Comparison of ENCODE assay signal across 11 cellular contexts in the genomic region with DNA sequence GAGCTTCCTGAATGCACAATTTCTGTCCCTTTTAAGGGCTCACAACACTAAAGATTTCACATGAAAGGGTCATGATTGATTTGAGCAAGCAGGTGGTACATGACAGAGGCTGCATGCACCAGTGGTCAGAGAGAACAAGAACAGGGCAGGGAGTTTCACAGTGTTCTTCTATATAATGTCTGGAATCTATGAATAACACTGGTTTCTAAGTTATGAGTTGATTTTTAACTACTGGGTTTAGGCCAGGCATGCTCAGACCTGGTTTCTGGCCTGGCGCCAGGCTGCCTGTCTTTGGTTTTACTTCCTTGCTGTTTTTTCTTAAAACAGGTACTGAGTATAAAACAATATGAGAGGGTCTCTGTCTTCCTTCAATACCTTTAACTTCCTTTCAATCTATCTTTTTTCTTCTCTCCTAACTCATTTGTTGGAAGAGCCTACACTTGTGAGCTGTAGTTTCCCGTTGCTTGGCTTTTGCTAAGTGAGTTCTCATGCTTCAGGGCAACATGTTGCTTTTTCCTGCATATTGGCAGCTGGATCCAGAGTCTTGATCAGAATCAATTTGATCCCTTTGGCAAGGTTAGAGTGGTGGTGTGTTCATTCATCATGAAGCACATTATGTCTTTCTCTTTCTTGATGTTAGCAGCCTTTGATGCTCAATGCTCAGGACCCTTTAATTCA. TPM values are rescaled to one million over a fixed set of nuclear protein-coding genes. Genes with fewer than 3 reads are reported as not detected.
DNase-seq lines count a peak whose midpoint lies in the region; ATAC-seq lines count a peak whose summit lies in the region.
"Had no signal": no experiment of that assay in that cellular context is flagged by ENCODE, and none has a peak within 500 bp of the region (broad histone marks: within the 10 kb centered on the region; RNA-seq: fewer than 3 reads in every experiment).

No MANE protein-coding gene starts in this region.

- no peak overlapping the region for H2BK15ac ChIP-seq in mesendoderm (replicated peaks; ENCODE audit: low read depth)

- no peaks in the 10 kb centered on the region for H3K79me2 ChIP-seq in mesendoderm (ENCODE audit: control insufficient read depth, insufficient read depth, low read length)

- no peaks in the 10 kb centered on the region for H3K27me3 ChIP-seq in mesendoderm (ENCODE audit: insufficient read depth, low read length, poor library complexity)

- H4K8ac ChIP-seq in mesendoderm (ENCODE audit: low read depth, low read length): no peak overlapping the region

- no peaks in the 10 kb centered on the region for H3K4me1 ChIP-seq in mesendoderm (ENCODE audit: control insufficient read depth, low read depth, low read length)

- ATAC-seq in GM18517 (IDR thresholded peaks at IDR 0.05; ENCODE audit: unreplicated experiment) (peak; percentile 63), GM21825 (IDR thresholded peaks at IDR 0.05; ENCODE audit: unreplicated experiment) (peak; percentile 51), HG03520 (IDR thresholded peaks at IDR 0.05; ENCODE audit: unreplicated experiment) (peak; percentile 39)
- ATAC-seq in activated T-cell treated with anti-CD3 and anti-CD28 coated beads, Interleukin-2, amount 50 U/mL, for 72 hours (replicated peaks in 1 of 2): no peak

- H3K56ac ChIP-seq in mesendoderm (ENCODE audit: low read length): no peak overlapping the region

- H3K36me3 Mint-ChIP-seq in activated T-cell treated with anti-CD3 and anti-CD28 coated beads, Interleukin-2, amount 50 U/mL, for 72 hours (ENCODE audit: insufficient read depth in 2 of 2): no peaks in the 10 kb centered on the region
- H3K36me3 Mint-ChIP-seq: activated naive CD8-positive, alpha-beta T cell treated with anti-CD3 and anti-CD28 coated beads, Interleukin-2, amount 10 ng/mL, durations not matched to agents 7 days and 5 days had no signal

- H3K4me1 Mint-ChIP-seq in activated T-cell treated with anti-CD3 and anti-CD28 coated beads, Interleukin-2, amount 50 U/mL, for 72 hours (ENCODE audit: low read depth): no peaks in the 10 kb centered on the region
- H3K4me1 Mint-ChIP-seq: activated naive CD8-positive, alpha-beta T cell treated with anti-CD3 and anti-CD28 coated beads, Interleukin-2, amount 10 ng/mL, durations not matched to agents 7 days and 5 days had no signal

- H3K36me3 ChIP-seq in mesendoderm (ENCODE audit: control insufficient read depth, insufficient read depth, low read length): no peaks in the 10 kb centered on the region

- peak; percentile 83 for DNase-seq in kidney glomerular epithelial cell (lab: John Stamatoyannopoulos, UW)
- DNase-seq in globus pallidus (ENCODE audit: low spot score): no peak
- no peak for DNase-seq in activated T-cell treated with anti-CD3 and anti-CD28 coated beads, Interleukin-2, amount 50 U/mL, for 72 hours
- no peak for DNase-seq in mesendoderm
- DNase-seq in NK-92 treated with Interleukin-12 subunit alpha and Interleukin-12 subunit beta, amount 100 ng/mL, for 24 hours (lab: John Stamatoyannopoulos, UW): no peak
- DNase-seq: activated naive CD8-positive, alpha-beta T cell treated with anti-CD3 and anti-CD28 coated beads, Interleukin-2, amount 10 ng/mL, durations not matched to agents 7 days and 5 days; HFFc6; NCI-H2029 had no signal

- no peak overlapping the region for H3K4ac ChIP-seq in mesendoderm (ENCODE audit: low read depth, low read length)

- H2AK5ac ChIP-seq in mesendoderm (ENCODE audit: low read length): no peak overlapping the region

- H3K4me2 ChIP-seq in mesendoderm (ENCODE audit: low read length): no peak overlapping the region

- H3K27me3 Mint-ChIP-seq in activated T-cell treated with anti-CD3 and anti-CD28 coated beads, Interleukin-2, amount 50 U/mL, for 72 hours (ENCODE audit: low read depth): peaks cover 13% of the 10 kb centered on the region

- no peak overlapping the region for H2BK5ac ChIP-seq in mesendoderm (ENCODE audit: low read length)

- H2BK120ac ChIP-seq in mesendoderm (ENCODE audit: low read depth, low read length): no peak overlapping the region

- H3K27ac ChIP-seq in mesendoderm (ENCODE audit: low read depth, low read length): no peak overlapping the region

- H3K9ac ChIP-seq in mesendoderm (ENCODE audit: low read length): no peak overlapping the region

- no peak overlapping the region for H3K23ac ChIP-seq in mesendoderm (ENCODE audit: low read length)

- no peak overlapping the region for H3K4me3 Mint-ChIP-seq in activated T-cell treated with anti-CD3 and anti-CD28 coated beads, Interleukin-2, amount 50 U/mL, for 72 hours
- H3K4me3 Mint-ChIP-seq: activated naive CD8-positive, alpha-beta T cell treated with anti-CD3 and anti-CD28 coated beads, Interleukin-2, amount 10 ng/mL, durations not matched to agents 7 days and 5 days; HFFc6 had no signal

- no peaks in the 10 kb centered on the region for H3K9me3 Mint-ChIP-seq in activated T-cell treated with anti-CD3 and anti-CD28 coated beads, Interleukin-2, amount 50 U/mL, for 72 hours

- no peaks in the 10 kb centered on the region for H3K79me1 ChIP-seq in mesendoderm (ENCODE audit: low read length)

- no CpG with 5 or more reads among the region's 2 CpGs for WGBS in mesendoderm (ENCODE audit: extremely low coverage, insufficient coverage, low lambda C conversion rate)

- H3K27ac Mint-ChIP-seq in activated T-cell treated with anti-CD3 and anti-CD28 coated beads, Interleukin-2, amount 50 U/mL, for 72 hours: no peak overlapping the region
- H3K27ac Mint-ChIP-seq: activated naive CD8-positive, alpha-beta T cell treated with anti-CD3 and anti-CD28 coated beads, Interleukin-2, amount 10 ng/mL, durations not matched to agents 7 days and 5 days; HFFc6 had no signal

- no peak overlapping the region for H3K4me3 ChIP-seq in mesendoderm (ENCODE audit: low read length)

- H4K5ac ChIP-seq in mesendoderm (ENCODE audit: low read length): no peak overlapping the region

- H3K18ac ChIP-seq in mesendoderm (ENCODE audit: low read length): no peak overlapping the region

RNA-seq across cellular contexts. Expression of gene FGF14, which starts 38.5 kb away (rescaled TPM):
- total RNA-seq in activated T-cell treated with anti-CD3 and anti-CD28 coated beads, Interleukin-2, amount 50 U/mL, for 72 hours: under 1 TPM in 1 of 2 donors, not detected in 1; 0.23 TPM
- 0.20 TPM for polyA plus RNA-seq in mesendoderm (2013, experiment 1 of 2)
- 0.22 TPM for polyA plus RNA-seq in mesendoderm (2013, experiment 2 of 2)

Comparison
In these comparisons a context has a peak if more than half of its experiments do, and no peak if none do; other contexts are left out.
1. ATAC-seq: peak in GM18517 (single experiment), GM21825 (single experiment) and HG03520 (single experiment); none in activated T-cell treated with anti-CD3 and anti-CD28 coated beads, Interleukin-2, amount 50 U/mL, for 72 hours (0 of 2).